In the genomic region with DNA sequence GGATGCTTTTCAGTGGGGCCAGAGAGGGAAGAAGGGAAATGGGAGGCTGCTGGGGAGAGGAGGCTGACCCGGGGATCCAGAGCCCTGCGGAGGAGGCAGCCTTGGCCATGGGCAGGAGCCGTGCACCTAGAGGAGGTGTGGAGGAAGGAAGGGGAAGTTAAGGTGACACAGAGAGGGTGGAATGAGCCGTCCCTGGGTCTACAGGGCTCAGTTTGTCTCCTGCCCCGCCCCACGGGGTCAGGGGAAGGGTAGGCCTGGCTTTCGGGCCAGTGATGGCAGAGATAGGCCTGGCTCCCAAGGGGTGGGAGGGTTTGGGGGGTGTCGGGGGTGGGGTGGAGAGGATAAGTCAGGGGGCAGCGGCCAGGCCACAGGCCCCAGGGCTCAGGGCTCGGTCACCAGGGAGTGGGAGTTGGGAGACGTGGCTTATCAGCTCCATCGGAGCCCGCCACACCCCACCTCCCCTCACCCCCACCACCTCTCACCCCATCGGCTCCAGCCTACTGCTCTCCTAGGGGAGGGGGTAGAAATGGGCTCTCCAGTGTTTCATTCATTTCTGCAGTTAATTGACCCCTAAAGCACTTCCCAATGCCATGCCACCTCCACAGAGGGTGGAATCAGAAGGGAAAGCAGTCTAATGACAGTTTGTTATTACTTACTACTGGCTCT, we compare ENCODE assay signal across 14 cellular contexts. TPM values are rescaled to one million over a fixed set of nuclear protein-coding genes. Genes with fewer than 3 reads are reported as not detected.
"Had no signal": no experiment of that assay in that cellular context is flagged by ENCODE, and none has a peak within 500 bp of the region (broad histone marks: within the 10 kb centered on the region; RNA-seq: fewer than 3 reads in every experiment).

No MANE protein-coding gene starts in this region.

- H3K27ac ChIP-seq: VCaP had no signal

- DNase-seq: activated gamma-delta T cell, NCI-H1417 treated with DMSO at 0.1 percent for 48 hours, NCI-H510A, SIG-M5 had no signal

RNA-seq across cellular contexts. Expression of gene NOTO, which starts 39.4 kb away (rescaled TPM):
- total RNA-seq: activated CD4-positive, alpha-beta memory T cell treated with anti-CD3 and anti-CD28 coated beads, Interleukin-2, amount 10 ng/mL, durations not matched to agents 7 days and 5 days; activated CD4-positive, alpha-beta T cell treated with anti-CD3 and anti-CD28 coated beads for 36 hours; activated CD8-positive, alpha-beta memory T cell treated with anti-CD3 and anti-CD28 coated beads for 36 hours; activated naive CD4-positive, alpha-beta T cell treated with anti-CD3 and anti-CD28 coated beads for 36 hours; activated T-helper 17 cell treated with anti-CD3 and anti-CD28 coated beads, Interleukin-2, amount 50 U/mL, for 72 hours; astrocyte; LHCN-M2; MCF 10A; T-helper 2 cell treated with Interferon-gamma antibody and Interleukin-4, amounts not matched to agents 100 ng/mL and 5 ng/mL, for 36 hours had no signal
